ENCODE assay signal across 8 cellular contexts in genomic region chr3:42653560-42654330, GRCh38. TPM values are rescaled to one million over a fixed set of nuclear protein-coding genes. Genes with fewer than 3 reads are reported as not detected.
DNase-seq lines count a peak whose midpoint lies in the region; ATAC-seq and TF ChIP-seq lines count a peak whose summit lies in the region.

Gene ZBTB47, plus strand, starts transcription at chr3:42653697. Its CDS starts 4,659 bp downstream, at chr3:42658356.

- peaks cover 11% of the 10 kb centered on the region for H3K4me1 ChIP-seq in foreskin keratinocyte

- H3K27me3 Mint-ChIP-seq in activated T-cell treated with anti-CD3 and anti-CD28 coated beads, Interleukin-2, amount 50 U/mL, for 24 hours: peaks cover 3% of the 10 kb centered on the region
- H3K27me3 Mint-ChIP-seq in natural killer cell (ENCODE audit: low read depth in 2 of 2): no peaks in the 10 kb centered on the region

- H3K36me3 Mint-ChIP-seq in activated T-cell treated with anti-CD3 and anti-CD28 coated beads, Interleukin-2, amount 50 U/mL, for 24 hours (ENCODE audit: low read depth): peaks cover 10% of the 10 kb centered on the region
- no peaks in the 10 kb centered on the region for H3K36me3 Mint-ChIP-seq in natural killer cell

- peaks cover 16% of the 10 kb centered on the region for H3K4me1 Mint-ChIP-seq in activated T-cell treated with anti-CD3 and anti-CD28 coated beads, Interleukin-2, amount 50 U/mL, for 24 hours (ENCODE audit: low read depth)
- H3K4me1 Mint-ChIP-seq in natural killer cell: peaks cover 0 to 47% of the 10 kb centered on the region in 2 donors

- peak within 1 kb of the TSS; percentile 71 for H3K27ac ChIP-seq in foreskin keratinocyte

- H3K27me3 ChIP-seq in foreskin keratinocyte: no peaks in the 10 kb centered on the region

- peak; percentile 14 for ATAC-seq in HG02852 (IDR thresholded peaks at IDR 0.05; ENCODE audit: unreplicated experiment)
- ATAC-seq in foreskin keratinocyte: no peak
- peak; percentile 2 to 11 (median 6) for ATAC-seq in natural killer cell

- intact Hi-C loops in natural killer cell (cut with micrococcal nuclease): no loop called here

- peak; percentile 80 for DNase-seq in CD1c-positive myeloid dendritic cell (ENCODE audit: extremely low spot score)
- DNase-seq in activated T-cell treated with anti-CD3 and anti-CD28 coated beads, Interleukin-2, amount 50 U/mL, for 24 hours: peak; percentile 40
- no peak for DNase-seq in foreskin keratinocyte
- no peak for DNase-seq in natural killer cell
- DNase-seq in NCI-H2081 (lab: John Stamatoyannopoulos, UW): no peak
- DNase-seq in NCI-H774 (lab: John Stamatoyannopoulos, UW): no peak
- DNase-seq in activated CD4-positive, CD25-positive, alpha-beta regulatory T cell (lab: John Stamatoyannopoulos, UW): no peak

- H3K9me3 Mint-ChIP-seq in activated T-cell treated with anti-CD3 and anti-CD28 coated beads, Interleukin-2, amount 50 U/mL, for 24 hours: no peaks in the 10 kb centered on the region
- H3K9me3 Mint-ChIP-seq in natural killer cell: no peaks in the 10 kb centered on the region

- TF ChIP-seq CTCF in foreskin keratinocyte (conservative IDR thresholded peaks at IDR 0.05): no peak
- no peak for TF ChIP-seq CTCF in natural killer cell (IDR thresholded peaks at IDR 0.05)

- H3K27ac Mint-ChIP-seq in activated T-cell treated with anti-CD3 and anti-CD28 coated beads, Interleukin-2, amount 50 U/mL, for 24 hours: peak within 1 kb of the TSS; percentile 80
- peak within 1 kb of the TSS in 1 of 2 donors; percentile 82 for H3K27ac Mint-ChIP-seq in natural killer cell

- H3K4me3 Mint-ChIP-seq in activated T-cell treated with anti-CD3 and anti-CD28 coated beads, Interleukin-2, amount 50 U/mL, for 24 hours: peak within 1 kb of the TSS; percentile 74
- peak within 1 kb of the TSS; percentile 88 for H3K4me3 Mint-ChIP-seq in natural killer cell

RNA-seq across cellular contexts. Expression of gene ZBTB47, which starts in this region (rescaled TPM):
- total RNA-seq in foreskin keratinocyte (7.7 and 8.7 TPM in 2 replicates), natural killer cell (1 to 10 TPM; 2.1 to 3.0 (median 3.0) TPM)
- polyA plus RNA-seq in foreskin keratinocyte: 5.3 and 6.1 TPM in 2 replicates

Comparison
In these comparisons a context has a peak if more than half of its experiments do, and no peak if none do; other contexts are left out.
1. DNase-seq: peak in CD1c-positive myeloid dendritic cell (single experiment) and activated T-cell treated with anti-CD3 and anti-CD28 coated beads, Interleukin-2, amount 50 U/mL, for 24 hours (single experiment); none in foreskin keratinocyte (0 of 2), natural killer cell (single experiment), NCI-H2081 (0 of 2), NCI-H774 (single experiment) and activated CD4-positive, CD25-positive, alpha-beta regulatory T cell (0 of 4).